ENCODE assay signal across 6 cellular contexts in the genomic region with DNA sequence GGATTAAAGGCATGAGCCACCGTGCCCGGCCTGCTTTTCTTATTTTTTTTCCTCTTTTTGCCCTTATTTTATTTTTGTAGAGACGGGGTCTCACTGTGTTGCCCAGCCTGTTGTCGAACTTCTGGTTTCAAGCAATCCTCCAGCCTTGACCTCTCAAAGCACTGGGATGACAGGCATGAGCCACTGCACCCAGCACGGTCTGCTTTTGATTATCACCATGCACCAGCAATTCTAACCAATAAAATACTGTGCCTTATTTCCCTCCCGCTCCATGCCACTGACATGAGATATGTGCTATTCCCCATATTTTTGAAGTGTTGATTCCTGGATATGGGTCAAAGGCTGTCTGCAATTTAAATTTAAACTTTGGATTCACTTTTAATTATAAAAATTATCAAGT.
"Had no signal": no experiment of that assay in that cellular context is flagged by ENCODE, and none has a peak within 500 bp of the region (broad histone marks: within the 10 kb centered on the region; RNA-seq: fewer than 3 reads in every experiment).

No MANE protein-coding gene starts in this region.

- DNase-seq: H9, HCEC 1CT, HFFc6, IMR-90 had no signal

- H3K27ac Mint-ChIP-seq: GM23338, H9, HFFc6 had no signal

- H3K4me1 Mint-ChIP-seq: GM23338 had no signal

- H3K4me3 ChIP-seq: GM23338, K562 had no signal

- H3K4me3 Mint-ChIP-seq: GM23338, H9, HFFc6 had no signal

- ATAC-seq: GM23338, K562 had no signal
